5 cellular contexts compared by ENCODE assay signal in genomic region chr17:82347994-82348393, GRCh38. TPM values are rescaled to one million over a fixed set of nuclear protein-coding genes. Genes with fewer than 3 reads are reported as not detected.
"Had no signal": no experiment of that assay in that cellular context is flagged by ENCODE, and none has a peak within 500 bp of the region (broad histone marks: within the 10 kb centered on the region; RNA-seq: fewer than 3 reads in every experiment).

No MANE protein-coding gene starts in this region.

RNA-seq across cellular contexts. Expression of gene TEX19, which starts 11.1 kb away (rescaled TPM):
- total RNA-seq: Peyer's patch, Right ventricle myocardium inferior had no signal

RNA-seq across cellular contexts. Expression of gene UTS2R, which starts 23.6 kb away (rescaled TPM):
- total RNA-seq: M059J, PC-3, Peyer's patch, SK-MEL-5 had no signal

RNA-seq across cellular contexts. Expression of gene CD7, which starts 30.6 kb away (rescaled TPM):
- total RNA-seq: M059J, SK-MEL-5 had no signal
